ENCODE assay signal across 17 cellular contexts in the genomic region with DNA sequence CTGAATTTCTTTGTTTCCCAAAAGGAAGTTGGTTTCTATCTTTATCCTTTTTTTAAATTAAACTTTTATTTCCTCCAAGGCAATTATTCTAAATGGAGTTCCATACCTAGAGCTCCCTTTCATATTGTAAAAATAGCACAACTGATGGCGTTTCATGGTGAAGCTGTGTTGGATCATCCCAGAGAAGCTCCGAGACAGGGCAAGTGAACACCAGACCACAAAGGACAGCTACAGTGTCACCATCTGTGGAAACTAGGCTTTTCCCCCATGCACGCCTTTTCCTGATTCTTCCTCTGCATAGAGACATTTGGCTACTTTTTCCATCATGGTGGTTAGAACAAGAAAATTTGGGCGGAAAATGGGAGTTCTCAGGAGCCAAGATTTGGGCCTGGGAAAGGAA. TPM values are rescaled to one million over a fixed set of nuclear protein-coding genes. Genes with fewer than 3 reads are reported as not detected.
A peak's percentile ranks its signal among the peaks of the same experiment; 100 is the strongest.
DNase-seq lines count a peak whose midpoint lies in the region; ATAC-seq and TF ChIP-seq lines count a peak whose summit lies in the region.
"Had no signal": no experiment of that assay in that cellular context is flagged by ENCODE, and none has a peak within 500 bp of the region (broad histone marks: within the 10 kb centered on the region; RNA-seq: fewer than 3 reads in every experiment).

No MANE protein-coding gene starts in this region.

- no peaks in the 10 kb centered on the region for H3K27me3 Mint-ChIP-seq in CD4-positive, CD25-positive, alpha-beta regulatory T cell
- no peaks in the 10 kb centered on the region for H3K27me3 Mint-ChIP-seq in dendritic cell treated with granulocyte-macrophage colony-stimulating factor and Interleukin-4, amounts not matched to agents 40 ng/mL and 50 ng/mL, for 4 days
- H3K27me3 Mint-ChIP-seq: activated CD4-positive, alpha-beta T cell treated with anti-CD3 and anti-CD28 coated beads, Interleukin-2, amount 10 ng/mL, durations not matched to agents 24 days and 14 days; IgD-negative memory B cell had no signal

- H3K4me3 Mint-ChIP-seq in CD4-positive, CD25-positive, alpha-beta regulatory T cell = no peak overlapping the region
- H3K4me3 Mint-ChIP-seq in dendritic cell treated with granulocyte-macrophage colony-stimulating factor and Interleukin-4, amounts not matched to agents 40 ng/mL and 50 ng/mL, for 4 days = peak overlapping the region; percentile 17

- H3K27ac Mint-ChIP-seq in CD4-positive, CD25-positive, alpha-beta regulatory T cell = peak overlapping the region in 2 of 3 donors; percentile 86 to 91
- peak overlapping the region; percentile 91 for H3K27ac Mint-ChIP-seq in dendritic cell treated with granulocyte-macrophage colony-stimulating factor and Interleukin-4, amounts not matched to agents 40 ng/mL and 50 ng/mL, for 4 days

- no peak overlapping the region for H3K9ac ChIP-seq in HUES48 (ENCODE audit: low read depth, low read length)

- intact Hi-C loops in dendritic cell treated with granulocyte-macrophage colony-stimulating factor and Interleukin-4, amounts not matched to agents 40 ng/mL and 50 ng/mL, for 4 days (cut with micrococcal nuclease) = loop anchor here (1.0 to 5.0 kb wide), 2 partner anchors 13 to 37 kb away; partner anchors contain the start of gene TPCN1
- intact Hi-C loops in psoas muscle (cut with DNase I) = no loop called here

- no peak overlapping the region for H3K4me3 ChIP-seq in CD4-positive, CD25-positive, alpha-beta regulatory T cell (ENCODE audit: low read depth, low read length)
- no peak overlapping the region for H3K4me3 ChIP-seq in HUES48 (ENCODE audit: low read depth, low read length)
- H3K4me3 ChIP-seq in psoas muscle = peak overlapping the region; percentile 45
- H3K4me3 ChIP-seq: mucosa of descending colon, SJSA1, skin epidermis, tibial nerve had no signal

- no peaks in the 10 kb centered on the region for H3K9me3 Mint-ChIP-seq in CD4-positive, CD25-positive, alpha-beta regulatory T cell
- H3K9me3 Mint-ChIP-seq in dendritic cell treated with granulocyte-macrophage colony-stimulating factor and Interleukin-4, amounts not matched to agents 40 ng/mL and 50 ng/mL, for 4 days = no peaks in the 10 kb centered on the region
- H3K9me3 Mint-ChIP-seq: activated CD4-positive, alpha-beta T cell treated with anti-CD3 and anti-CD28 coated beads, Interleukin-2, amount 10 ng/mL, durations not matched to agents 24 days and 14 days; IgD-negative memory B cell had no signal

- ATAC-seq in CD4-positive, CD25-positive, alpha-beta regulatory T cell (ENCODE audit: low read depth in 2 of 2) = no peak
- peak in 3 of 4 donors; percentile 30 to 52 (median 37) for ATAC-seq in psoas muscle
- no peak for ATAC-seq in GM21526 (IDR thresholded peaks at IDR 0.05; ENCODE audit: low FRiP score, unreplicated experiment)

- H3K27ac ChIP-seq in CD4-positive, CD25-positive, alpha-beta regulatory T cell (ENCODE audit: insufficient read depth, low read length, poor library complexity, severe bottlenecking) = no peak overlapping the region
- peak overlapping the region; percentile 92 for H3K27ac ChIP-seq in HUES48 (ENCODE audit: low read depth, low read length)
- H3K27ac ChIP-seq in psoas muscle = peak overlapping the region; percentile 95
- H3K27ac ChIP-seq: SJSA1 had no signal

- H3K36me3 Mint-ChIP-seq in CD4-positive, CD25-positive, alpha-beta regulatory T cell = peaks cover 44% of the 10 kb centered on the region
- H3K36me3 Mint-ChIP-seq in dendritic cell treated with granulocyte-macrophage colony-stimulating factor and Interleukin-4, amounts not matched to agents 40 ng/mL and 50 ng/mL, for 4 days (ENCODE audit: low read depth) = peaks cover 87% of the 10 kb centered on the region

- no peak for DNase-seq in CD4-positive, CD25-positive, alpha-beta regulatory T cell
- DNase-seq in psoas muscle = no peak
- no peak for DNase-seq in activated gamma-delta T cell (lab: John Stamatoyannopoulos, UW)
- no peak for DNase-seq in OCI-M2 (lab: John Stamatoyannopoulos, UW; ENCODE audit: unreplicated experiment)
- DNase-seq: amniotic stem cell, BE2C, MV-4-11, T1000 had no signal

- peaks cover 13% of the 10 kb centered on the region for H3K4me1 ChIP-seq in CD4-positive, CD25-positive, alpha-beta regulatory T cell (ENCODE audit: control insufficient read depth, insufficient read depth, low read length, poor library complexity, severe bottlenecking)
- H3K4me1 ChIP-seq in HUES48 (ENCODE audit: control insufficient read depth, insufficient read depth, low read length) (peaks cover 23% of the 10 kb centered on the region), psoas muscle (peaks cover 89% of the 10 kb centered on the region)
- H3K4me1 ChIP-seq: BE2C had no signal

- no peaks in the 10 kb centered on the region for H3K9me3 ChIP-seq in CD4-positive, CD25-positive, alpha-beta regulatory T cell (ENCODE audit: control insufficient read depth in 2 of 2, low read length in 2 of 2)
- H3K9me3 ChIP-seq in HUES48 (ENCODE audit: control insufficient read depth, insufficient read depth, low read length) = 0 out of 2 replicates have a peak, but pooled peaks cover 5% of the 10 kb centered on the region
- no peaks in the 10 kb centered on the region for H3K9me3 ChIP-seq in psoas muscle
- H3K9me3 ChIP-seq: BE2C, mucosa of descending colon, SJSA1, tibial nerve had no signal

- peaks cover 37% of the 10 kb centered on the region for H3K36me3 ChIP-seq in CD4-positive, CD25-positive, alpha-beta regulatory T cell (ENCODE audit: control insufficient read depth, insufficient read depth, low read length)
- H3K36me3 ChIP-seq in HUES48 (ENCODE audit: control insufficient read depth, insufficient read depth, low read length) (peaks cover 28% of the 10 kb centered on the region), psoas muscle (ENCODE audit: insufficient read depth in 1 of 2, low read depth in 1 of 2) (peaks cover 0 to 26% of the 10 kb centered on the region in 2 donors)

- H3K27me3 ChIP-seq in CD4-positive, CD25-positive, alpha-beta regulatory T cell (ENCODE audit: control insufficient read depth, insufficient read depth, low read length) = no peaks in the 10 kb centered on the region
- no peaks in the 10 kb centered on the region for H3K27me3 ChIP-seq in HUES48 (ENCODE audit: control insufficient read depth, insufficient read depth, low read length)
- no peaks in the 10 kb centered on the region for H3K27me3 ChIP-seq in psoas muscle (ENCODE audit: insufficient read depth in 3 of 3, low read length in 2 of 3)
- H3K27me3 ChIP-seq: BE2C, SJSA1, tibial nerve had no signal

- WGBS in psoas muscle, 3 donors = 62 to 66% (median 62%) methylated on average over 4 of the region's 4 CpGs

- peaks cover 11 to 54% (median 19%) of the 10 kb centered on the region in 4 donors for H3K4me1 Mint-ChIP-seq in CD4-positive, CD25-positive, alpha-beta regulatory T cell
- peaks cover 99% of the 10 kb centered on the region for H3K4me1 Mint-ChIP-seq in dendritic cell treated with granulocyte-macrophage colony-stimulating factor and Interleukin-4, amounts not matched to agents 40 ng/mL and 50 ng/mL, for 4 days (ENCODE audit: low read depth)

- TF ChIP-seq CTCF in psoas muscle (IDR thresholded peaks at IDR 0.05) = no peak

RNA-seq across cellular contexts. Expression of gene TPCN1, which starts 12.7 kb away (rescaled TPM):
- total RNA-seq in CD4-positive, CD25-positive, alpha-beta regulatory T cell = 44.9 TPM
- polyA plus RNA-seq in CD4-positive, CD25-positive, alpha-beta regulatory T cell = 1 to 10 TPM; 5.2 to 9.5 (median 8.4) TPM
- 10 to 100 TPM; 24.9 to 36.2 (median 27.0) TPM for total RNA-seq in psoas muscle
- polyA plus RNA-seq in psoas muscle = 10 to 100 TPM in 2 of 3 donors, 1 to 10 TPM in 1; 7.6 to 33.7 (median 18.2) TPM

RNA-seq across cellular contexts. Expression of gene RITA1, which starts 48.4 kb away (rescaled TPM):
- 10.1 TPM for total RNA-seq in CD4-positive, CD25-positive, alpha-beta regulatory T cell
- 10 to 100 TPM; 20.4 to 38.3 (median 24.2) TPM for polyA plus RNA-seq in CD4-positive, CD25-positive, alpha-beta regulatory T cell
- total RNA-seq in psoas muscle = 10 to 100 TPM; 13.0 to 19.4 (median 14.7) TPM
- 10 to 100 TPM; 13.7 to 28.5 (median 15.5) TPM for polyA plus RNA-seq in psoas muscle

RNA-seq across cellular contexts. Expression of gene DDX54, which starts 48.7 kb away (rescaled TPM):
- 75.5 TPM for total RNA-seq in CD4-positive, CD25-positive, alpha-beta regulatory T cell
- polyA plus RNA-seq in CD4-positive, CD25-positive, alpha-beta regulatory T cell = 10 to 100 TPM; 12.5 to 20.8 (median 17.8) TPM
- 10 to 100 TPM; 61.9 to 93.5 (median 81.5) TPM for total RNA-seq in psoas muscle
- 10 to 100 TPM; 53.6 to 88.7 (median 53.7) TPM for polyA plus RNA-seq in psoas muscle

Comparison
In these comparisons a context has a peak if more than half of its experiments do, and no peak if none do; other contexts are left out.
1. ATAC-seq: peak in psoas muscle (3 of 4); none in CD4-positive, CD25-positive, alpha-beta regulatory T cell (0 of 2) and GM21526 (single experiment).